In the genomic region with DNA sequence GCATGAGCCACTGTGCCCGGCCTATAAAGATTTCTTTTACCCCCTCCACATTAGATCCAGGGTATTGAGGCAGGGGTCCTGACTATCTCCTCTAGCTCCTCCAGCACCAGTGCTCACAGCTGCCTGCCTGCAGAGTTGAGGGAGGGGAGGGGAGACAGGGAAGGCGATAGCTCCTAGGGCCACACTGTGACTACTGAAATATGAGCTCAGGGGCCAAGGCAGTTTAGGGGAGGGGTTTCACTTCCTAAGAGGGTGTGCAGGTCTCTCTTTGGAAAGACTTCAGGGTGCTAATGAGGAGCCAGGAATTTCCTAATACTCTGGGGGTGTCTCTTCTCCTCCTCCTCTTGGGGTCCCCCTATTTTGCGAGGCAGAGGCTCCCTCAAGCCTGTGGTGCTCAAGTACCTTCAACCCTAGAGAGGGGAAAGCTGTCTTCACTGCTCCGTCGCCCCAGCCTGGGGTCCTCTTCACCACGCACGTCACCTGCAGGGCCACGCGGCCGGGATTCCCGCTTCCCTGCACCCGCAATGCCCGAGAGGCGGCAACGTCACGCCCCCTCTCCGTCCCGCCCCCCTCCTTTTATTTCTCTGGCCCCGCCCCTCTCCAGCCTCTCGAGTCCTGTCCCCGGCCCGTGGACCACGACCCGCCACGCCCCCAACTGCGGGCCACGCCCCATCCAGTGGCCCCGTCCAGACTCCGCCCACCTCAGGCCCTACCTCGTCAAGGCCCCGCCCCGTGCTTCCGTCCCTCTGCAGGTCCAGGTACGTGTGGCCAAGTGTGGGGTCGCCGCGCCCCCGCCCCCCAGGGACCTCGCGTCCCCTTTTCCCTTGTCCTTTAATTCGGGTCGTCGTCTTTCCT, we compare ENCODE assay signal across 8 cellular contexts.
DNase-seq lines count a peak whose midpoint lies in the region; ATAC-seq and TF ChIP-seq lines count a peak whose summit lies in the region.

No MANE protein-coding gene starts in this region.

- H3K4me1 ChIP-seq in Caco-2 (no peaks in the 10 kb centered on the region), PC-3 (ENCODE audit: insufficient read depth, low read length) (no peaks in the 10 kb centered on the region), ectodermal cell (ENCODE audit: control insufficient read depth, insufficient read depth, low read length) (no peaks in the 10 kb centered on the region)

- peaks cover 5% of the 10 kb centered on the region for H3K4me1 Mint-ChIP-seq in Caco-2 (ENCODE audit: low read depth, unreplicated experiment)
- no peaks in the 10 kb centered on the region for H3K4me1 Mint-ChIP-seq in neural crest cell

- H3K36me3 Mint-ChIP-seq in Caco-2 (ENCODE audit: insufficient read depth, unreplicated experiment), result no peaks in the 10 kb centered on the region
- no peaks in the 10 kb centered on the region for H3K36me3 Mint-ChIP-seq in neural crest cell (ENCODE audit: low read depth)

- peak overlapping the region; percentile 40 for H3K4me3 Mint-ChIP-seq in Caco-2 (ENCODE audit: unreplicated experiment)
- no peak overlapping the region for H3K4me3 Mint-ChIP-seq in neural crest cell

- H2AFZ ChIP-seq in PC-3 (ENCODE audit: low read length), result no peak overlapping the region

- no peaks in the 10 kb centered on the region for H3K9me3 Mint-ChIP-seq in Caco-2 (ENCODE audit: unreplicated experiment)
- H3K9me3 Mint-ChIP-seq in neural crest cell, result no peaks in the 10 kb centered on the region

- H3K27me3 Mint-ChIP-seq in Caco-2 (ENCODE audit: insufficient read depth, unreplicated experiment) (no peaks in the 10 kb centered on the region), neural crest cell (ENCODE audit: low read depth) (peaks cover 41% of the 10 kb centered on the region)

- ATAC-seq in PC-3, result peak; percentile 53; the same call in 1 of the 2 replicates
- ATAC-seq in GM19324 (IDR thresholded peaks at IDR 0.05; ENCODE audit: low FRiP score, unreplicated experiment), result no peak
- no peak for ATAC-seq in HG02571 (IDR thresholded peaks at IDR 0.05; ENCODE audit: unreplicated experiment)
- ATAC-seq in GM21528 (IDR thresholded peaks at IDR 0.05; ENCODE audit: low FRiP score, unreplicated experiment), result no peak

- no peaks in the 10 kb centered on the region for H3K9me2 ChIP-seq in PC-3 (replicated peaks; ENCODE audit: low read length)

- CTCF ChIA-PET in Caco-2 (lab: Charles Lee), result no interaction called here
- CTCF ChIA-PET in PC-3 (lab: Charles Lee), result no interaction called here

- 17 to 23% methylated on average over 42 to 43 of the region's 43 CpGs for WGBS in ectodermal cell, 2 experiments

- H3K36me3 ChIP-seq in Caco-2 (ENCODE audit: control insufficient read depth, insufficient read depth, low read length), result no peaks in the 10 kb centered on the region
- no peaks in the 10 kb centered on the region for H3K36me3 ChIP-seq in PC-3 (ENCODE audit: low read depth, low read length)
- H3K36me3 ChIP-seq in ectodermal cell (ENCODE audit: control insufficient read depth, insufficient read depth, low read length), result no peaks in the 10 kb centered on the region

- no peaks in the 10 kb centered on the region for H3F3A ChIP-seq in PC-3 (ENCODE audit: low read length, unreplicated experiment)

- BruUV-seq in Caco-2 (replicated peaks; lab: Mats Ljungman, UMichigan), result no TSS peak
- no TSS peak for BruUV-seq in PC-3 (replicated peaks; lab: Mats Ljungman, UMichigan)

- POLR2A ChIA-PET in Caco-2 (lab: Charles Lee), result no interaction called here
- POLR2A ChIA-PET in PC-3 (lab: Charles Lee; ENCODE audit: unreplicated experiment), result no interaction called here

- peaks cover 7% of the 10 kb centered on the region; the same call in 1 of the 2 replicates for H3K9me3 ChIP-seq in Caco-2
- no peaks in the 10 kb centered on the region for H3K9me3 ChIP-seq in PC-3 (ENCODE audit: low read length)
- H3K9me3 ChIP-seq in ectodermal cell (ENCODE audit: control insufficient read depth, low read length), result no peaks in the 10 kb centered on the region

- DNase-seq in Caco-2 (peak; percentile 68 to 82), PC-3 (peak; percentile 26), neural crest cell (ENCODE audit: low read depth, low spot score) (peak; percentile 43), NCI-H446 treated with DMSO at 0.1 percent for 48 hours (lab: John Stamatoyannopoulos, UW) (no peak)

- no peaks in the 10 kb centered on the region for H4K20me1 ChIP-seq in PC-3 (ENCODE audit: low read length)

- no peak overlapping the region for H3K4me2 ChIP-seq in PC-3 (ENCODE audit: low read length)

- H3K27ac ChIP-seq in PC-3 (ENCODE audit: low read length), result no peak overlapping the region
- no peak overlapping the region for H3K27ac ChIP-seq in ectodermal cell (ENCODE audit: insufficient read depth, low read depth, low read length, poor library complexity, severe bottlenecking)

- H3K27ac Mint-ChIP-seq in Caco-2 (ENCODE audit: unreplicated experiment) (no peak overlapping the region), neural crest cell (ENCODE audit: unreplicated experiment) (no peak overlapping the region)

- no peaks in the 10 kb centered on the region for H3K79me2 ChIP-seq in PC-3 (ENCODE audit: low read length)

- no peaks in the 10 kb centered on the region for H3K27me3 ChIP-seq in Caco-2 (replicated peaks; ENCODE audit: control insufficient read depth, insufficient read depth, low read length)
- H3K27me3 ChIP-seq in PC-3 (ENCODE audit: low read length), result peaks cover 7% of the 10 kb centered on the region; the same call in 1 of the 2 replicates
- peaks cover 11% of the 10 kb centered on the region for H3K27me3 ChIP-seq in ectodermal cell (ENCODE audit: control insufficient read depth, insufficient read depth, low read length, poor library complexity, severe bottlenecking)

- no peak overlapping the region for H3K9ac ChIP-seq in PC-3 (ENCODE audit: low read length)

- intact Hi-C loops in Caco-2 (cut with micrococcal nuclease; ENCODE audit: unreplicated experiment), result no loop called here
- intact Hi-C loops in PC-3 (cut with micrococcal nuclease), result no loop called here

- H3K4me3 ChIP-seq in Caco-2 (ENCODE audit: low read depth, low read length) (no peak overlapping the region), PC-3 (ENCODE audit: low read length) (no peak overlapping the region), ectodermal cell (ENCODE audit: insufficient read depth, low read depth, low read length) (peak overlapping the region; percentile 27)

- no peak for TF ChIP-seq CTCF in Caco-2 (IDR thresholded peaks at IDR 0.05; ENCODE audit: insufficient read depth in 1 of 2, low read depth in 1 of 2, low read length in 1 of 2, severe bottlenecking in 1 of 2, unreplicated experiment in 1 of 2)
- TF ChIP-seq CTCF in PC-3 (conservative IDR thresholded peaks at IDR 0.05; ENCODE audit: low read depth, low read length), result no peak
- TF ChIP-seq CTCF in neural crest cell (conservative IDR thresholded peaks at IDR 0.05), result no peak
